Comparison of ENCODE assay signal across 11 cellular contexts in genomic region chrX:22950278-22951266, GRCh38. TPM values are rescaled to one million over a fixed set of nuclear protein-coding genes. Genes with fewer than 3 reads are reported as not detected.
DNase-seq lines count a peak whose midpoint lies in the region; ATAC-seq and TF ChIP-seq lines count a peak whose summit lies in the region.
"Had no signal": no experiment of that assay in that cellular context is flagged by ENCODE, and none has a peak within 500 bp of the region (broad histone marks: within the 10 kb centered on the region; RNA-seq: fewer than 3 reads in every experiment).

No MANE protein-coding gene starts in this region.

- DNase-seq in SK-N-MC (ENCODE audit: low read depth, low spot score) (peak; percentile 42), fibroblast of mammary gland (ENCODE audit: low read depth) (peak; percentile 88), NCI-H2107 (lab: John Stamatoyannopoulos, UW) (no peak), upper lobe of left lung (no peak)
- peak; percentile 4 for DNase-seq in stimulated activated naive B cell treated with anti-CD40 and anti-IgM and Interleukin-4, amounts not matched to agents 10 μg/mL and 1 μg/mL and 100 μg/mL, for 72 hours
- no peak for DNase-seq in NK-92 treated with Interleukin-12 subunit alpha and Interleukin-12 subunit beta, amount 100 ng/mL, for 24 hours (lab: John Stamatoyannopoulos, UW)
- no peak for DNase-seq in activated naive CD8-positive, alpha-beta T cell treated with anti-CD3 and anti-CD28 coated beads for 36 hours
- DNase-seq: activated naive CD4-positive, alpha-beta T cell treated with anti-CD3 and anti-CD28 coated beads, Interleukin-2, amount 50 U/mL, for 16 hours; NCI-H1417 had no signal

- H3K27ac Mint-ChIP-seq in stimulated activated naive B cell treated with anti-CD40 and anti-IgM and Interleukin-4, amounts not matched to agents 10 μg/mL and 1 μg/mL and 100 μg/mL, for 72 hours, result no peak overlapping the region
- no peak overlapping the region for H3K27ac Mint-ChIP-seq in activated naive CD8-positive, alpha-beta T cell treated with anti-CD3 and anti-CD28 coated beads for 36 hours

- TF ChIP-seq EP300 in upper lobe of left lung (IDR thresholded peaks at IDR 0.05), result no peak

- no peaks in the 10 kb centered on the region for H3K27me3 Mint-ChIP-seq in stimulated activated naive B cell treated with anti-CD40 and anti-IgM and Interleukin-4, amounts not matched to agents 10 μg/mL and 1 μg/mL and 100 μg/mL, for 72 hours
- H3K27me3 Mint-ChIP-seq in activated naive CD8-positive, alpha-beta T cell treated with anti-CD3 and anti-CD28 coated beads for 36 hours, result no peaks in the 10 kb centered on the region

- H3K36me3 ChIP-seq in SK-N-MC (ENCODE audit: insufficient read depth, low read length) (no peaks in the 10 kb centered on the region), upper lobe of left lung (no peaks in the 10 kb centered on the region)

- H3K9ac ChIP-seq in SK-N-MC (ENCODE audit: insufficient read length), result no peak overlapping the region

- H3K4me1 Mint-ChIP-seq in stimulated activated naive B cell treated with anti-CD40 and anti-IgM and Interleukin-4, amounts not matched to agents 10 μg/mL and 1 μg/mL and 100 μg/mL, for 72 hours, result peaks cover 12 to 16% of the 10 kb centered on the region in 2 donors
- H3K4me1 Mint-ChIP-seq in activated naive CD8-positive, alpha-beta T cell treated with anti-CD3 and anti-CD28 coated beads for 36 hours, result no peaks in the 10 kb centered on the region

- H3K36me3 Mint-ChIP-seq in stimulated activated naive B cell treated with anti-CD40 and anti-IgM and Interleukin-4, amounts not matched to agents 10 μg/mL and 1 μg/mL and 100 μg/mL, for 72 hours, result no peaks in the 10 kb centered on the region
- H3K36me3 Mint-ChIP-seq in activated naive CD8-positive, alpha-beta T cell treated with anti-CD3 and anti-CD28 coated beads for 36 hours, result no peaks in the 10 kb centered on the region

- H3K4me3 ChIP-seq in SK-N-MC (peak overlapping the region; percentile 25; the same call in 1 of the 2 replicates), fibroblast of mammary gland (ENCODE audit: control insufficient read depth, low read depth, low read length) (no peak overlapping the region), upper lobe of left lung (no peak overlapping the region)

- H3K9me3 ChIP-seq in SK-N-MC (ENCODE audit: low read depth, low read length) (no peaks in the 10 kb centered on the region), upper lobe of left lung (no peaks in the 10 kb centered on the region)

- H3K27ac ChIP-seq in SK-N-MC (peak overlapping the region; percentile 81), upper lobe of left lung (no peak overlapping the region)

- TF ChIP-seq CTCF in fibroblast of mammary gland (conservative IDR thresholded peaks at IDR 0.05; ENCODE audit: control insufficient read depth, insufficient read depth, low read depth, low read length) (no peak), upper lobe of left lung (IDR thresholded peaks at IDR 0.05) (no peak)

- H3K9me3 Mint-ChIP-seq in stimulated activated naive B cell treated with anti-CD40 and anti-IgM and Interleukin-4, amounts not matched to agents 10 μg/mL and 1 μg/mL and 100 μg/mL, for 72 hours, result no peaks in the 10 kb centered on the region
- H3K9me3 Mint-ChIP-seq in activated naive CD8-positive, alpha-beta T cell treated with anti-CD3 and anti-CD28 coated beads for 36 hours, result no peaks in the 10 kb centered on the region

- ATAC-seq in GM19463 (IDR thresholded peaks at IDR 0.05; ENCODE audit: unreplicated experiment) (peak; percentile 63), upper lobe of left lung (ENCODE audit: low FRiP score in 2 of 2) (no peak)
- peak; percentile 94 for ATAC-seq in stimulated activated naive B cell treated with anti-CD40 and anti-IgM and Interleukin-4, amounts not matched to agents 10 μg/mL and 1 μg/mL and 100 μg/mL, for 72 hours (replicated peaks)

- WGBS in upper lobe of left lung, 2 donors, result 77 to 82% methylated on average over 5 of the region's 5 CpGs

- no peak for TF ChIP-seq POLR2A in upper lobe of left lung (IDR thresholded peaks at IDR 0.05)

- no peaks in the 10 kb centered on the region for H3K27me3 ChIP-seq in upper lobe of left lung

- H3K4me1 ChIP-seq in upper lobe of left lung, result no peaks in the 10 kb centered on the region

- H3K4me3 Mint-ChIP-seq in stimulated activated naive B cell treated with anti-CD40 and anti-IgM and Interleukin-4, amounts not matched to agents 10 μg/mL and 1 μg/mL and 100 μg/mL, for 72 hours, result peak overlapping the region in 1 of 2 donors; percentile 2
- no peak overlapping the region for H3K4me3 Mint-ChIP-seq in activated naive CD8-positive, alpha-beta T cell treated with anti-CD3 and anti-CD28 coated beads for 36 hours

RNA-seq across cellular contexts. Expression of gene DDX53, which starts 49.2 kb away (rescaled TPM):
- total RNA-seq in upper lobe of left lung, result not detected
- total RNA-seq in activated naive CD8-positive, alpha-beta T cell treated with anti-CD3 and anti-CD28 coated beads for 36 hours, result not detected
- total RNA-seq: posterior vena cava had no signal

Comparison
In these comparisons a context has a peak if more than half of its experiments do, and no peak if none do; other contexts are left out.
1. ATAC-seq: peak in GM19463 (single experiment) and stimulated activated naive B cell treated with anti-CD40 and anti-IgM and Interleukin-4, amounts not matched to agents 10 μg/mL and 1 μg/mL and 100 μg/mL, for 72 hours (2 of 2); none in upper lobe of left lung (0 of 2).
2. DNase-seq: peak in SK-N-MC (single experiment), fibroblast of mammary gland (single experiment) and stimulated activated naive B cell treated with anti-CD40 and anti-IgM and Interleukin-4, amounts not matched to agents 10 μg/mL and 1 μg/mL and 100 μg/mL, for 72 hours (single experiment); none in NCI-H2107 (single experiment), NK-92 treated with Interleukin-12 subunit alpha and Interleukin-12 subunit beta, amount 100 ng/mL, for 24 hours (single experiment), upper lobe of left lung (0 of 2) and activated naive CD8-positive, alpha-beta T cell treated with anti-CD3 and anti-CD28 coated beads for 36 hours (single experiment).